Comparison of ENCODE assay signal across 31 cellular contexts in genomic region chr11:2348986-2349385, GRCh38. TPM values are rescaled to one million over a fixed set of nuclear protein-coding genes. Genes with fewer than 3 reads are reported as not detected.
DNase-seq lines count a peak whose midpoint lies in the region; ATAC-seq and TF ChIP-seq lines count a peak whose summit lies in the region.
"Had no signal": no experiment of that assay in that cellular context is flagged by ENCODE, and none has a peak within 500 bp of the region (broad histone marks: within the 10 kb centered on the region; RNA-seq: fewer than 3 reads in every experiment).

No MANE protein-coding gene starts in this region.

- dilution Hi-C loops in mammary epithelial cell (cut with HindIII; ENCODE audit: low sequenced_read_pairs) = no loop called here

- no peaks in the 10 kb centered on the region for H3K27me3 Mint-ChIP-seq in MCF 10A (ENCODE audit: insufficient read depth, unreplicated experiment)
- H3K27me3 Mint-ChIP-seq: naive B cell; stimulated activated memory B cell treated with anti-CD40 and anti-IgM and Interleukin-4, amounts not matched to agents 10 μg/mL and 1 μg/mL and 100 μg/mL, for 72 hours had no signal

- no peaks in the 10 kb centered on the region for H3K79me2 ChIP-seq in mammary epithelial cell (ENCODE audit: insufficient read depth, low read length)

- H3K4me3 ChIP-seq in mammary epithelial cell (replicated peaks in 1 of 3; ENCODE audit: insufficient read depth in 1 of 3, low read depth in 2 of 3, low read length in 3 of 3) (no peak overlapping the region), brain microvascular endothelial cell (ENCODE audit: low read depth, low read length) (no peak overlapping the region), fibroblast of the aortic adventitia (ENCODE audit: low read depth, low read length) (no peak overlapping the region), ascending aorta (no peak overlapping the region)
- H3K4me3 ChIP-seq: left ventricle myocardium inferior, right lobe of liver, suprapubic skin had no signal

- TF ChIP-seq CTCF in mammary epithelial cell (conservative IDR thresholded peaks at IDR 0.05 in 1 of 2, IDR thresholded peaks at IDR 0.05 in 1 of 2; ENCODE audit: extremely low read depth in 1 of 2, insufficient read depth in 1 of 2, low read depth in 1 of 2, low read length in 2 of 2) (no peak), MCF 10A (IDR thresholded peaks at IDR 0.05; ENCODE audit: unreplicated experiment) (no peak), brain microvascular endothelial cell (IDR thresholded peaks at IDR 0.05; ENCODE audit: low read depth, low read length, missing control alignments) (no peak), fibroblast of the aortic adventitia (IDR thresholded peaks at IDR 0.05; ENCODE audit: insufficient read depth, low read length) (no peak), ascending aorta (IDR thresholded peaks at IDR 0.05) (no peak)

- H3K36me3 Mint-ChIP-seq in MCF 10A (ENCODE audit: insufficient read depth, unreplicated experiment) = no peaks in the 10 kb centered on the region
- H3K36me3 Mint-ChIP-seq: mesothelial cell of epicardium had no signal

- H3K9ac ChIP-seq in mammary epithelial cell (ENCODE audit: insufficient read depth, low read length) = no peak overlapping the region

- intact Hi-C loops in mammary epithelial cell (cut with micrococcal nuclease) (no loop called here), MCF 10A (cut with micrococcal nuclease) (no loop called here), ascending aorta (cut with DNase I) (no loop called here)

- H3K27ac Mint-ChIP-seq in MCF 10A (ENCODE audit: low read depth, unreplicated experiment) = no peak overlapping the region
- H3K27ac Mint-ChIP-seq: H9; mesothelial cell of epicardium; naive B cell; stimulated activated memory B cell treated with anti-CD40 and anti-IgM and Interleukin-4, amounts not matched to agents 10 μg/mL and 1 μg/mL and 100 μg/mL, for 72 hours had no signal

- H3K4me2 ChIP-seq in mammary epithelial cell (ENCODE audit: insufficient read depth, low read depth, low read length) = no peak overlapping the region

- WGBS in mammary epithelial cell (ENCODE audit: low coverage, missing lambda C conversion rate) = 83% methylated on average over 1 of the region's 1 CpG

- in situ Hi-C loops in mammary epithelial cell (cut with MboI; ENCODE audit: low sequenced_read_pairs in 2 of 2) = no loop called here
- in situ Hi-C loops in brain microvascular endothelial cell (cut with HindIII; ENCODE audit: low pct_ligation_motif_present, low sequenced_read_pairs) = no loop called here

- H3K27me3 ChIP-seq in mammary epithelial cell (ENCODE audit: insufficient read depth, low read length) (no peaks in the 10 kb centered on the region), brain microvascular endothelial cell (replicated peaks) (no peaks in the 10 kb centered on the region), ascending aorta (no peaks in the 10 kb centered on the region)
- H3K27me3 ChIP-seq: right lobe of liver, suprapubic skin had no signal

- ATAC-seq in HG02852 (IDR thresholded peaks at IDR 0.05; ENCODE audit: unreplicated experiment) = no peak
- ATAC-seq: activated T-cell treated with anti-CD3 and anti-CD28 coated beads, Interleukin-2, amount 50 U/mL, for 4 hours; right lobe of liver; Right ventricle myocardium inferior; stimulated activated memory B cell treated with anti-CD40 and anti-IgM and Interleukin-4, amounts not matched to agents 10 μg/mL and 1 μg/mL and 100 μg/mL, for 72 hours had no signal

- no peak overlapping the region for H2AFZ ChIP-seq in mammary epithelial cell (ENCODE audit: low read depth, low read length)

- no peaks in the 10 kb centered on the region for H3K4me1 ChIP-seq in mammary epithelial cell (ENCODE audit: insufficient read depth, low read length)
- no peaks in the 10 kb centered on the region for H3K4me1 ChIP-seq in ascending aorta
- H3K4me1 ChIP-seq: left ventricle myocardium inferior, suprapubic skin had no signal

- H3K9me3 Mint-ChIP-seq in MCF 10A (ENCODE audit: unreplicated experiment) = peaks cover 14% of the 10 kb centered on the region

- H4K20me1 ChIP-seq in mammary epithelial cell (ENCODE audit: insufficient read depth, low read length) = no peaks in the 10 kb centered on the region

- CTCF ChIA-PET in mammary epithelial cell (lab: Charles Lee; ENCODE audit: low non-redundant PET) = no interaction called here
- CTCF ChIA-PET in MCF 10A (lab: Yijun Ruan, JAX) = interaction anchor here (1.3 kb wide), 1 partner anchor 12 kb away, joined by 3 read pairs; no protein-coding TSS in a partner anchor

- H3K4me3 Mint-ChIP-seq in MCF 10A (ENCODE audit: unreplicated experiment) = no peak overlapping the region
- H3K4me3 Mint-ChIP-seq: activated T-cell treated with anti-CD3 and anti-CD28 coated beads, Interleukin-2, amount 50 U/mL, for 4 hours; CD8-positive, alpha-beta memory T cell; H9; mesothelial cell of epicardium; naive B cell; stimulated activated memory B cell treated with anti-CD40 and anti-IgM and Interleukin-4, amounts not matched to agents 10 μg/mL and 1 μg/mL and 100 μg/mL, for 72 hours had no signal

- H3K4me1 Mint-ChIP-seq in MCF 10A (ENCODE audit: insufficient read depth, unreplicated experiment) = no peaks in the 10 kb centered on the region
- H3K4me1 Mint-ChIP-seq: CD8-positive, alpha-beta memory T cell; H9; mesothelial cell of epicardium; naive B cell; stimulated activated memory B cell treated with anti-CD40 and anti-IgM and Interleukin-4, amounts not matched to agents 10 μg/mL and 1 μg/mL and 100 μg/mL, for 72 hours had no signal

- H3K27ac ChIP-seq in mammary epithelial cell (ENCODE audit: insufficient read depth, low read depth, low read length) (no peak overlapping the region), brain microvascular endothelial cell (no peak overlapping the region), ascending aorta (no peak overlapping the region)
- H3K27ac ChIP-seq: 22Rv1, left ventricle myocardium inferior, neutrophil, right lobe of liver, suprapubic skin, WERI-Rb-1 had no signal

- no TSS peak for BruUV-seq in mammary epithelial cell (replicated peaks; lab: Mats Ljungman, UMichigan)
- BruUV-seq in MCF 10A (replicated peaks; lab: Mats Ljungman, UMichigan) = no TSS peak

- POLR2A ChIA-PET in MCF 10A (lab: Yijun Ruan, JAX) = no interaction called here

- H3K36me3 ChIP-seq in mammary epithelial cell (ENCODE audit: insufficient read depth, low read length) (no peaks in the 10 kb centered on the region), brain microvascular endothelial cell (replicated peaks) (no peaks in the 10 kb centered on the region), ascending aorta (peaks cover 0 to 2% of the 10 kb centered on the region in 2 donors)
- H3K36me3 ChIP-seq: left ventricle myocardium inferior, neutrophil, right lobe of liver, suprapubic skin, WERI-Rb-1 had no signal

- DNase-seq in mammary epithelial cell = peak; percentile 8
- DNase-seq in MCF 10A (ENCODE audit: unreplicated experiment) = no peak
- DNase-seq in brain microvascular endothelial cell = peak; percentile 13
- peak; percentile 49 for DNase-seq in fibroblast of the aortic adventitia (ENCODE audit: low read depth)
- DNase-seq in ascending aorta (ENCODE audit: low spot score in 2 of 2) = no peak
- DNase-seq in NCI-H187 (lab: John Stamatoyannopoulos, UW) = no peak
- no peak for DNase-seq in glomerular visceral epithelial cell (ENCODE audit: extremely low spot score)
- DNase-seq: activated CD4-positive, alpha-beta T cell treated with anti-CD3 and anti-CD28 coated beads, Interleukin-2, amount 50 U/mL, for 1 hour; activated gamma-delta T cell treated with Interleukin-2 at 50 U/mL for 16 hours; activated T-cell treated with anti-CD3 and anti-CD28 coated beads, Interleukin-2, amount 50 U/mL, for 4 hours; CD8-positive, alpha-beta memory T cell; effector CD4-positive, alpha-beta T cell; H9; KBM-7; left ventricle myocardium inferior; naive B cell; NCI-H1417 treated with DMSO at 0.1 percent for 48 hours; NCI-H2081 treated with DMSO at 0.1 percent for 48 hours; NCI-H446; right lobe of liver; stimulated activated CD4-positive, alpha-beta T cell treated with anti-CD3 and anti-CD28 coated beads, Interleukin-4, amount 100 ng/mL, for 4 hours; WERI-Rb-1 had no signal

- H3K9me3 ChIP-seq in mammary epithelial cell (replicated peaks; ENCODE audit: insufficient read depth, low read length) (no peaks in the 10 kb centered on the region), ascending aorta (peaks cover 0 to 10% of the 10 kb centered on the region in 2 donors)
- H3K9me3 ChIP-seq: neutrophil, right lobe of liver had no signal

RNA-seq across cellular contexts. Expression of gene CD81, which starts 28.1 kb away (rescaled TPM):
- 100 to 1,000 TPM; 184 to 302 TPM for total RNA-seq in mammary epithelial cell
- 301 TPM for polyA plus RNA-seq in mammary epithelial cell
- 426 TPM for polyA minus RNA-seq in mammary epithelial cell
- 183 and 187 TPM in 2 replicates for total RNA-seq in MCF 10A (2022)
- 282 and 327 TPM in 2 replicates for total RNA-seq in fibroblast of the aortic adventitia (ENCODE audit: low replicate concordance)
- total RNA-seq in ascending aorta = 801 TPM

RNA-seq across cellular contexts. Expression of gene TSPAN32, which starts 47.2 kb away (rescaled TPM):
- total RNA-seq in mammary epithelial cell = not detected
- not detected for polyA plus RNA-seq in mammary epithelial cell
- polyA minus RNA-seq in mammary epithelial cell = not detected
- total RNA-seq in MCF 10A (2022) = not detected in 2 replicates
- total RNA-seq in fibroblast of the aortic adventitia (ENCODE audit: low replicate concordance) = under 0.01 and 0.33 TPM in 2 replicates
- total RNA-seq in ascending aorta = 1.9 TPM
- total RNA-seq: epithelial cell of proximal tubule, glomerular endothelial cell, H9 had no signal

RNA-seq across cellular contexts. Expression of gene C11orf21, which starts 47.3 kb away (rescaled TPM):
- total RNA-seq in mammary epithelial cell (not detected), MCF 10A (2022) (not detected in 2 replicates), fibroblast of the aortic adventitia (ENCODE audit: low replicate concordance) (not detected in 2 replicates), ascending aorta (not detected)
- not detected for polyA plus RNA-seq in mammary epithelial cell
- not detected for polyA minus RNA-seq in mammary epithelial cell
- total RNA-seq: epithelial cell of proximal tubule, glomerular endothelial cell, H9 had no signal

RNA-seq across cellular contexts. Expression of gene TSSC4, which starts 51.6 kb away (rescaled TPM):
- total RNA-seq in mammary epithelial cell = 10 to 100 TPM; 38.3 to 49.9 TPM
- 23.4 TPM for polyA plus RNA-seq in mammary epithelial cell
- 5.9 TPM for polyA minus RNA-seq in mammary epithelial cell
- 69.9 and 70.3 TPM in 2 replicates for total RNA-seq in MCF 10A (2022)
- total RNA-seq in fibroblast of the aortic adventitia (ENCODE audit: low replicate concordance) = 19.6 and 31.5 TPM in 2 replicates
- 183 TPM for total RNA-seq in ascending aorta

Comparison
In these comparisons a context has a peak if more than half of its experiments do, and no peak if none do; other contexts are left out.
1. DNase-seq: peak in mammary epithelial cell (single experiment), brain microvascular endothelial cell (single experiment) and fibroblast of the aortic adventitia (single experiment); none in MCF 10A (single experiment), ascending aorta (0 of 2), NCI-H187 (0 of 2) and glomerular visceral epithelial cell (single experiment).